Comparison of ENCODE assay signal across 1 cellular context in the genomic region with DNA sequence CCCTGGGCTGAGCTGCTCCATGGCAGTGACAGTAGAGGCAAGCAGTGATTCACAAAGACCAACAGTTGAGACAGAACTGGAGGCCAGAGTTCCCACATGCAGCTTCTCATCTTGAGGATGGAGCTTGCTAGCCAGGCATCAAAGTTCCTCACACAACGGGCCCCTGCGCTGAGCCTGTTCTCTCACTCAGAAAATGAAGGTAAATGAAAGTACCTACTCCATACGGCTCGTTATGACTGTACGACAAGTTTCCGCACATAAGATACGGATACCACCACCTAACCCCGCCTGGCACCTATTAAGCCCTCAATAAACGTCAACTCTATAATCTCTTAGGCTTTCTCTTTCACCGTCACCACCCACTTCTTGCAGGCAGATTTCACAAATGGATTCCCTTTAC.
TF ChIP-seq lines count a peak whose summit lies in the region.

No MANE protein-coding gene starts in this region.

TF ChIP-seq in H1, 55 proteins besides CTCF, POLR2A, EP300 and RAD21:
- 0 out of 2 replicates have a peak, but pooled peaks have one; percentile 28 for TF ChIP-seq POLR2AphosphoS5 (IDR thresholded peaks at IDR 0.05; ENCODE audit: low read depth, low read length)
- TF ChIP-seq FOSL1 (IDR thresholded peaks at IDR 0.05; ENCODE audit: insufficient read depth, low read depth, low read length): no peak
